2 cellular contexts compared by ENCODE assay signal in genomic region chr5:102815084-102815483, GRCh38.
TF ChIP-seq lines count a peak whose summit lies in the region.

No MANE protein-coding gene starts in this region.

TF ChIP-seq in SK-N-SH, 30 proteins besides CTCF, POLR2A, EP300 and RAD21:
- TF ChIP-seq CHD2 (IDR thresholded peaks at IDR 0.05; ENCODE audit: low read length, partially characterized antibody): no peak
- no peak for TF ChIP-seq MAX (IDR thresholded peaks at IDR 0.05; ENCODE audit: low read depth)
- TF ChIP-seq FOXM1 (IDR thresholded peaks at IDR 0.05; ENCODE audit: low read depth): no peak
- no peak for TF ChIP-seq TAF1 (IDR thresholded peaks at IDR 0.05; ENCODE audit: borderline replicate concordance, low read depth, low read length)
- TF ChIP-seq, protein P1, sequence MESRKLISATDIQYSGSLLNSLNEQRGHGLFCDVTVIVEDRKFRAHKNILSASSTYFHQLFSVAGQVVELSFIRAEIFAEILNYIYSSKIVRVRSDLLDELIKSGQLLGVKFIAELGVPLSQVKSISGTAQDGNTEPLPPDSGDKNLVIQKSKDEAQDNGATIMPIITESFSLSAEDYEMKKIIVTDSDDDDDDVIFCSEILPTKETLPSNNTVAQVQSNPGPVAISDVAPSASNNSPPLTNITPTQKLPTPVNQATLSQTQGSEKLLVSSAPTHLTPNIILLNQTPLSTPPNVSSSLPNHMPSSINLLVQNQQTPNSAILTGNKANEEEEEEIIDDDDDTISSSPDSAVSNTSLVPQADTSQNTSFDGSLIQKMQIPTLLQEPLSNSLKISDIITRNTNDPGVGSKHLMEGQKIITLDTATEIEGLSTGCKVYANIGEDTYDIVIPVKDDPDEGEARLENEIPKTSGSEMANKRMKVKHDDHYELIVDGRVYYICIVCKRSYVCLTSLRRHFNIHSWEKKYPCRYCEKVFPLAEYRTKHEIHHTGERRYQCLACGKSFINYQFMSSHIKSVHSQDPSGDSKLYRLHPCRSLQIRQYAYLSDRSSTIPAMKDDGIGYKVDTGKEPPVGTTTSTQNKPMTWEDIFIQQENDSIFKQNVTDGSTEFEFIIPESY (IDR thresholded peaks at IDR 0.05; ENCODE audit: borderline replicate concordance, low read depth): no peak
- TF ChIP-seq FOXJ3 (CRISPR knock-in tag; IDR thresholded peaks at IDR 0.05): no peak
- TF ChIP-seq SIN3A (IDR thresholded peaks at IDR 0.05; ENCODE audit: borderline replicate concordance, low read depth, low read length): no peak
- TF ChIP-seq EZH2phosphoT487 (IDR thresholded peaks at IDR 0.05; ENCODE audit: borderline replicate concordance, low read depth): no peak
- TF ChIP-seq JUND (IDR thresholded peaks at IDR 0.05): no peak
- TF ChIP-seq ELF1 (IDR thresholded peaks at IDR 0.05): no peak
- TF ChIP-seq RCOR1 (IDR thresholded peaks at IDR 0.05; ENCODE audit: low read length): no peak
- TF ChIP-seq YY1 (IDR thresholded peaks at IDR 0.05; ENCODE audit: low read depth): no peak
- no peak for TF ChIP-seq SMC3 (IDR thresholded peaks at IDR 0.05; ENCODE audit: low read depth, low read length)
- no peak for TF ChIP-seq NRF1 (IDR thresholded peaks at IDR 0.05; ENCODE audit: low read depth, low read length)

TF ChIP-seq in SK-N-SH treated with all-trans-retinoic acid at 6 μM for 48 hours, 23 proteins besides CTCF, POLR2A, EP300 and RAD21:
- TF ChIP-seq GLIS3 (CRISPR knock-in tag; IDR thresholded peaks at IDR 0.05) (no peak), CSRNP3 (CRISPR knock-in tag; IDR thresholded peaks at IDR 0.05) (no peak), SNAI2 (CRISPR knock-in tag; IDR thresholded peaks at IDR 0.05) (no peak)
